Comparison of ENCODE assay signal across 26 cellular contexts in genomic region chr2:120791243-120791960, GRCh38. TPM values are rescaled to one million over a fixed set of nuclear protein-coding genes. Genes with fewer than 3 reads are reported as not detected.
DNase-seq lines count a peak whose midpoint lies in the region; ATAC-seq and TF ChIP-seq lines count a peak whose summit lies in the region.
"Had no signal": no experiment of that assay in that cellular context is flagged by ENCODE, and none has a peak within 500 bp of the region (broad histone marks: within the 10 kb centered on the region; RNA-seq: fewer than 3 reads in every experiment).

No MANE protein-coding gene starts in this region.

- in situ Hi-C loops in HAP-1 (cut with MboI; ENCODE audit: low sequenced_read_pairs): no loop called here

- no peak overlapping the region for H4K5ac ChIP-seq in mesendoderm (ENCODE audit: low read length)

- CTCF ChIA-PET in RWPE1 (lab: Yijun Ruan, JAX): no interaction called here

- H3K79me1 ChIP-seq in mesendoderm (ENCODE audit: low read length): peaks cover 43% of the 10 kb centered on the region

- TF ChIP-seq CTCF in RWPE1 (conservative IDR thresholded peaks at IDR 0.05; ENCODE audit: low read depth): no peak

- no peak overlapping the region for H3K4me2 ChIP-seq in mesendoderm (ENCODE audit: low read length)

- no peak overlapping the region for H3K9ac ChIP-seq in mesendoderm (ENCODE audit: low read length)

- H3K36me3 ChIP-seq in mesendoderm (ENCODE audit: control insufficient read depth, insufficient read depth, low read length) (no peaks in the 10 kb centered on the region), HAP-1 (replicated peaks) (no peaks in the 10 kb centered on the region)
- H3K36me3 ChIP-seq: colonic mucosa, prostate gland, SJCRH30, tibial nerve had no signal

- POLR2A ChIA-PET in RWPE1 (lab: Yijun Ruan, JAX; ENCODE audit: low non-redundant PET): no interaction called here

- H4K8ac ChIP-seq in mesendoderm (ENCODE audit: low read depth, low read length): no peak overlapping the region

- DNase-seq in Right ventricle myocardium inferior (ENCODE audit: missing footprints): peak; percentile 59
- DNase-seq in left ventricle myocardium superior: no peak
- no peak for DNase-seq in RWPE1 (ENCODE audit: low spot score)
- DNase-seq in mesendoderm: no peak
- DNase-seq in mucosa of gallbladder (ENCODE audit: low spot score): no peak
- DNase-seq in HPDE6-E6E7 (ENCODE audit: extremely low spot score): no peak
- no peak for DNase-seq in HAP-1 (ENCODE audit: low spot score in 2 of 2)
- DNase-seq: activated CD4-positive, CD25-positive, alpha-beta regulatory T cell; activated gamma-delta T cell; activated naive CD8-positive, alpha-beta T cell treated with anti-CD3 and anti-CD28 coated beads, Interleukin-2, amount 10 ng/mL, durations not matched to agents 7 days and 5 days; activated T-cell treated with anti-CD3 and anti-CD28 coated beads, Interleukin-2, amount 50 U/mL, for 4 hours; aorta; colonic mucosa; effector CD4-positive, alpha-beta T cell; left cardiac atrium; NCI-H2081; NCI-H2227 treated with DMSO at 0.1 percent for 48 hours; NCI-H526; NK-92 treated with Interleukin-12 subunit alpha and Interleukin-12 subunit beta, amount 100 ng/mL, for 24 hours; SJCRH30; stimulated activated CD4-positive, alpha-beta T cell treated with anti-CD3 and anti-CD28 coated beads, Interleukin-15, amount 100 ng/mL, for 24 hours; stimulated activated CD4-positive, alpha-beta T cell treated with anti-CD3 and anti-CD28 coated beads, Interleukin-4, amount 100 ng/mL, for 4 hours had no signal

- H2BK5ac ChIP-seq in mesendoderm (ENCODE audit: low read length): no peak overlapping the region

- H3K27ac ChIP-seq in RWPE1 (peak overlapping the region; percentile 54), mesendoderm (ENCODE audit: low read depth, low read length) (no peak overlapping the region)
- H3K27ac ChIP-seq: colonic mucosa, prostate gland, SJCRH30, tibial nerve had no signal

- no peaks in the 10 kb centered on the region for H3K9me3 ChIP-seq in HAP-1
- H3K9me3 ChIP-seq: colonic mucosa, prostate gland, SJCRH30, tibial nerve had no signal

- H3K4me1 ChIP-seq in mesendoderm (ENCODE audit: control insufficient read depth, low read depth, low read length): peaks cover 4% of the 10 kb centered on the region
- H3K4me1 ChIP-seq in HAP-1: no peaks in the 10 kb centered on the region
- H3K4me1 ChIP-seq: colonic mucosa, prostate gland had no signal

- WGBS in mesendoderm (ENCODE audit: extremely low coverage, insufficient coverage, low lambda C conversion rate): no CpG with 5 or more reads among the region's 13 CpGs

- no peak overlapping the region for H3K18ac ChIP-seq in mesendoderm (ENCODE audit: low read length)

- no peak overlapping the region for H3K4ac ChIP-seq in mesendoderm (ENCODE audit: low read depth, low read length)

- no peak overlapping the region for H2BK120ac ChIP-seq in mesendoderm (ENCODE audit: low read depth, low read length)

- H3K56ac ChIP-seq in mesendoderm (ENCODE audit: low read length): no peak overlapping the region

- no peak overlapping the region for H2BK15ac ChIP-seq in mesendoderm (replicated peaks; ENCODE audit: low read depth)

- peak overlapping the region; percentile 19 for H3K23ac ChIP-seq in mesendoderm (ENCODE audit: low read length)

- peaks cover 18% of the 10 kb centered on the region for H3K79me2 ChIP-seq in mesendoderm (ENCODE audit: control insufficient read depth, insufficient read depth, low read length)

- H2AK5ac ChIP-seq in mesendoderm (ENCODE audit: low read length): no peak overlapping the region

- intact Hi-C loops in Right ventricle myocardium inferior (cut with DNase I): no loop called here
- intact Hi-C loops in left ventricle myocardium superior (cut with micrococcal nuclease): no loop called here

- H3K27me3 ChIP-seq in mesendoderm (ENCODE audit: insufficient read depth, low read length, poor library complexity): no peaks in the 10 kb centered on the region
- no peaks in the 10 kb centered on the region for H3K27me3 ChIP-seq in HAP-1 (ENCODE audit: low read depth)
- H3K27me3 ChIP-seq: colonic mucosa, SJCRH30, tibial nerve had no signal

- H3K4me3 ChIP-seq in mesendoderm (ENCODE audit: low read length) (no peak overlapping the region), HAP-1 (no peak overlapping the region)
- H3K4me3 ChIP-seq: colonic mucosa, prostate gland, SJCRH30, tibial nerve had no signal

- ATAC-seq in Right ventricle myocardium inferior: no peak
- ATAC-seq in left ventricle myocardium superior: no peak
- no peak for ATAC-seq in GM18868 (IDR thresholded peaks at IDR 0.05; ENCODE audit: unreplicated experiment)
- ATAC-seq: activated T-cell treated with anti-CD3 and anti-CD28 coated beads, Interleukin-2, amount 50 U/mL, for 4 hours; left cardiac atrium had no signal

RNA-seq across cellular contexts. Expression of gene GLI2, which starts 55.7 kb away (rescaled TPM):
- total RNA-seq in Right ventricle myocardium inferior (2.2 TPM), left ventricle myocardium superior (2.1 TPM), mucosa of gallbladder (9.2 TPM)
- polyA plus RNA-seq in mesendoderm (2013, experiment 1 of 2): 23.2 TPM
- 23.4 TPM for polyA plus RNA-seq in mesendoderm (2013, experiment 2 of 2)
- total RNA-seq: G401 had no signal
